1 cellular context compared by ENCODE assay signal in the genomic region with DNA sequence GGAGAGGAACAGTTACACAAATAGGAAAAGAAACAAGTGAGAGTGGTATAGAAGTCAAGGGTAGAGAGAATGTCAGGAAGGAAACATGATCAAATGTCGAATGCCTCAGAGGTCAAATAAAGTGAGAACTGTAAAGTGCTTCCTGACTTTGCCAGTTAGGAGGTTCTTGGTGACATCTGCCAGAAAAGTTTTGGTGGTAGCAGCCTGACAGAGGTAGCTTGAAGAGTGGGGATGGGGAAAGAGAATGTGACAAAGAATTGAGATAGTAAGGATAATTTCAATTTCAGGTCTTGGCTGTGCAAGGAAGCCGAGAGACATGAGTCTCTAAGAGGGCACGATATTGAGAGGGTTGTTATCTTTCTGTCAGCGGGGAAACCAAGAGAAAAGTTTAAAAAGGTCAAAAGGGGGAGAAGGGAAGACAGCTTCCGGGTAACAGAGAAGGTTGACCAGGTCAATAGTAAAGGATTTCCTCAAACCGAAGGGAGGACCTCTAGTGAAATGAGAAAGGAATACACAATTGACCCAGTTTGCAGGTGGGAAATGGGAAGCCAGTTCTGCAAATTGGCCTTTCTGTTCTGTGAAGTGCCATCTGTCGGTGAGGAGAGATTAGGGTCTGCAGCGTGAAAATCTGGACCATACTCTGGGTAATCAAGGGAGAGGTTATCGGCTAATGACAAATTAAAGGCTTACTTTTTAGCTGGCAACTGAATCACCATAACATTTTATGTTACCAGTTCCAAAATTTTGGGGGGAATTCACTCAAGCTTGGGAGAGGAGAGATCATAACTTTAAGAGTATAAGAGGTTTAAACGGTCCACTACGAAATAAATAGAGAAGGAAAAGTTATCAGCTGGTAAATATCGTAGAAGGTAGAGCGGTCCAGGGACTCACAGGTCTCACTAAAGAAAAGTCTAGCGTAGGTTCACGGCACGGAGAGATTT.
TF ChIP-seq lines count a peak whose summit lies in the region.

No MANE protein-coding gene starts in this region.

TF ChIP-seq in GM12878, 131 proteins besides CTCF, POLR2A, EP300 and RAD21:
- TF ChIP-seq CBFB (IDR thresholded peaks at IDR 0.05; ENCODE audit: low read depth), result peak; percentile 21; the same call in 1 of the 2 replicates
- TF ChIP-seq EED (IDR thresholded peaks at IDR 0.05; ENCODE audit: low read depth), result peak; percentile 67
- TF ChIP-seq SMAD1 (IDR thresholded peaks at IDR 0.05; ENCODE audit: low read depth, partially characterized antibody), result peak; percentile 11
- TF ChIP-seq SMARCA5 (IDR thresholded peaks at IDR 0.05), result peak; percentile 76; the same call in 1 of the 2 replicates
- TF ChIP-seq HDGF (IDR thresholded peaks at IDR 0.05), result no peak
- TF ChIP-seq TCF3 (IDR thresholded peaks at IDR 0.05; ENCODE audit: borderline replicate concordance, insufficient read depth, low read depth, low read length), result no peak
- peak; percentile 30; the same call in 1 of the 2 replicates for TF ChIP-seq CREM (IDR thresholded peaks at IDR 0.05; ENCODE audit: low read depth)
- TF ChIP-seq, protein P1, sequence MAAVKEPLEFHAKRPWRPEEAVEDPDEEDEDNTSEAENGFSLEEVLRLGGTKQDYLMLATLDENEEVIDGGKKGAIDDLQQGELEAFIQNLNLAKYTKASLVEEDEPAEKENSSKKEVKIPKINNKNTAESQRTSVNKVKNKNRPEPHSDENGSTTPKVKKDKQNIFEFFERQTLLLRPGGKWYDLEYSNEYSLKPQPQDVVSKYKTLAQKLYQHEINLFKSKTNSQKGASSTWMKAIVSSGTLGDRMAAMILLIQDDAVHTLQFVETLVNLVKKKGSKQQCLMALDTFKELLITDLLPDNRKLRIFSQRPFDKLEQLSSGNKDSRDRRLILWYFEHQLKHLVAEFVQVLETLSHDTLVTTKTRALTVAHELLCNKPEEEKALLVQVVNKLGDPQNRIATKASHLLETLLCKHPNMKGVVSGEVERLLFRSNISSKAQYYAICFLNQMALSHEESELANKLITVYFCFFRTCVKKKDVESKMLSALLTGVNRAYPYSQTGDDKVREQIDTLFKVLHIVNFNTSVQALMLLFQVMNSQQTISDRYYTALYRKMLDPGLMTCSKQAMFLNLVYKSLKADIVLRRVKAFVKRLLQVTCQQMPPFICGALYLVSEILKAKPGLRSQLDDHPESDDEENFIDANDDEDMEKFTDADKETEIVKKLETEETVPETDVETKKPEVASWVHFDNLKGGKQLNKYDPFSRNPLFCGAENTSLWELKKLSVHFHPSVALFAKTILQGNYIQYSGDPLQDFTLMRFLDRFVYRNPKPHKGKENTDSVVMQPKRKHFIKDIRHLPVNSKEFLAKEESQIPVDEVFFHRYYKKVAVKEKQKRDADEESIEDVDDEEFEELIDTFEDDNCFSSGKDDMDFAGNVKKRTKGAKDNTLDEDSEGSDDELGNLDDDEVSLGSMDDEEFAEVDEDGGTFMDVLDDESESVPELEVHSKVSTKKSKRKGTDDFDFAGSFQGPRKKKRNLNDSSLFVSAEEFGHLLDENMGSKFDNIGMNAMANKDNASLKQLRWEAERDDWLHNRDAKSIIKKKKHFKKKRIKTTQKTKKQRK (IDR thresholded peaks at IDR 0.05; ENCODE audit: low read depth, low read length), result no peak
- TF ChIP-seq, protein P2, sequence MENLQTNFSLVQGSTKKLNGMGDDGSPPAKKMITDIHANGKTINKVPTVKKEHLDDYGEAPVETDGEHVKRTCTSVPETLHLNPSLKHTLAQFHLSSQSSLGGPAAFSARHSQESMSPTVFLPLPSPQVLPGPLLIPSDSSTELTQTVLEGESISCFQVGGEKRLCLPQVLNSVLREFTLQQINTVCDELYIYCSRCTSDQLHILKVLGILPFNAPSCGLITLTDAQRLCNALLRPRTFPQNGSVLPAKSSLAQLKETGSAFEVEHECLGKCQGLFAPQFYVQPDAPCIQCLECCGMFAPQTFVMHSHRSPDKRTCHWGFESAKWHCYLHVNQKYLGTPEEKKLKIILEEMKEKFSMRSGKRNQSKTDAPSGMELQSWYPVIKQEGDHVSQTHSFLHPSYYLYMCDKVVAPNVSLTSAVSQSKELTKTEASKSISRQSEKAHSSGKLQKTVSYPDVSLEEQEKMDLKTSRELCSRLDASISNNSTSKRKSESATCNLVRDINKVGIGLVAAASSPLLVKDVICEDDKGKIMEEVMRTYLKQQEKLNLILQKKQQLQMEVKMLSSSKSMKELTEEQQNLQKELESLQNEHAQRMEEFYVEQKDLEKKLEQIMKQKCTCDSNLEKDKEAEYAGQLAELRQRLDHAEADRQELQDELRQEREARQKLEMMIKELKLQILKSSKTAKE (IDR thresholded peaks at IDR 0.05; ENCODE audit: low read depth, poor library complexity, severe bottlenecking), result peak; percentile 68
- no peak for TF ChIP-seq TCF7 (IDR thresholded peaks at IDR 0.05; ENCODE audit: borderline replicate concordance)
- TF ChIP-seq ETV6 (conservative IDR thresholded peaks at IDR 0.05 in 1 of 2, IDR thresholded peaks at IDR 0.05 in 1 of 2; ENCODE audit: borderline replicate concordance in 1 of 2, low read depth in 1 of 2), result peak in 1 of 2 experiments; percentile 38; a peak in 1 of 4 replicates
- TF ChIP-seq SRF (IDR thresholded peaks at IDR 0.05; ENCODE audit: low read depth in 2 of 2, low read length in 2 of 2), result no peak
- TF ChIP-seq, protein P3, sequence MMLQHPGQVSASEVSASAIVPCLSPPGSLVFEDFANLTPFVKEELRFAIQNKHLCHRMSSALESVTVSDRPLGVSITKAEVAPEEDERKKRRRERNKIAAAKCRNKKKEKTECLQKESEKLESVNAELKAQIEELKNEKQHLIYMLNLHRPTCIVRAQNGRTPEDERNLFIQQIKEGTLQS (IDR thresholded peaks at IDR 0.05; ENCODE audit: borderline replicate concordance, extremely low read depth, low read depth, low read length), result no peak
- peak; percentile 45; the same call in 1 of the 2 replicates for TF ChIP-seq NR2F1 (conservative IDR thresholded peaks at IDR 0.05)
- TF ChIP-seq RB1 (IDR thresholded peaks at IDR 0.05; ENCODE audit: borderline replicate concordance), result 0 out of 2 replicates have a peak, but pooled peaks have one; percentile 19
- TF ChIP-seq KAT2A (conservative IDR thresholded peaks at IDR 0.05; ENCODE audit: control insufficient read depth, low read depth, low read length), result no peak
- TF ChIP-seq SMAD5 (IDR thresholded peaks at IDR 0.05; ENCODE audit: low read depth), result peak; percentile 53; the same call in 1 of the 2 replicates
- TF ChIP-seq, protein P4, sequence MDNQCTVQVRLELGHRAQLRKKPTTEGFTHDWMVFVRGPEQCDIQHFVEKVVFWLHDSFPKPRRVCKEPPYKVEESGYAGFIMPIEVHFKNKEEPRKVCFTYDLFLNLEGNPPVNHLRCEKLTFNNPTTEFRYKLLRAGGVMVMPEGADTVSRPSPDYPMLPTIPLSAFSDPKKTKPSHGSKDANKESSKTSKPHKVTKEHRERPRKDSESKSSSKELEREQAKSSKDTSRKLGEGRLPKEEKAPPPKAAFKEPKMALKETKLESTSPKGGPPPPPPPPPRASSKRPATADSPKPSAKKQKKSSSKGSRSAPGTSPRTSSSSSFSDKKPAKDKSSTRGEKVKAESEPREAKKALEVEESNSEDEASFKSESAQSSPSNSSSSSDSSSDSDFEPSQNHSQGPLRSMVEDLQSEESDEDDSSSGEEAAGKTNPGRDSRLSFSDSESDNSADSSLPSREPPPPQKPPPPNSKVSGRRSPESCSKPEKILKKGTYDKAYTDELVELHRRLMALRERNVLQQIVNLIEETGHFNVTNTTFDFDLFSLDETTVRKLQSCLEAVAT (IDR thresholded peaks at IDR 0.05), result 0 out of 2 replicates have a peak, but pooled peaks have one; percentile 27
- TF ChIP-seq IKZF2 (IDR thresholded peaks at IDR 0.05), result peak in 1 of 2 experiments; percentile 27; a peak in 1 of 4 replicates
- peak; percentile 47; the same call in 1 of the 2 replicates for TF ChIP-seq NBN (IDR thresholded peaks at IDR 0.05)
- peak; percentile 68 for TF ChIP-seq NR2C1 (IDR thresholded peaks at IDR 0.05)
- TF ChIP-seq SMC3 (IDR thresholded peaks at IDR 0.05; ENCODE audit: borderline replicate concordance, low read length), result peak; percentile 43; the same call in 1 of the 2 replicates
- peak; percentile 67 for TF ChIP-seq SPI1 (IDR thresholded peaks at IDR 0.05; ENCODE audit: borderline replicate concordance, insufficient read depth, low read depth, low read length)
- no peak for TF ChIP-seq CHD2 (IDR thresholded peaks at IDR 0.05; ENCODE audit: borderline replicate concordance, low read depth, low read length)
